In the genomic region with DNA sequence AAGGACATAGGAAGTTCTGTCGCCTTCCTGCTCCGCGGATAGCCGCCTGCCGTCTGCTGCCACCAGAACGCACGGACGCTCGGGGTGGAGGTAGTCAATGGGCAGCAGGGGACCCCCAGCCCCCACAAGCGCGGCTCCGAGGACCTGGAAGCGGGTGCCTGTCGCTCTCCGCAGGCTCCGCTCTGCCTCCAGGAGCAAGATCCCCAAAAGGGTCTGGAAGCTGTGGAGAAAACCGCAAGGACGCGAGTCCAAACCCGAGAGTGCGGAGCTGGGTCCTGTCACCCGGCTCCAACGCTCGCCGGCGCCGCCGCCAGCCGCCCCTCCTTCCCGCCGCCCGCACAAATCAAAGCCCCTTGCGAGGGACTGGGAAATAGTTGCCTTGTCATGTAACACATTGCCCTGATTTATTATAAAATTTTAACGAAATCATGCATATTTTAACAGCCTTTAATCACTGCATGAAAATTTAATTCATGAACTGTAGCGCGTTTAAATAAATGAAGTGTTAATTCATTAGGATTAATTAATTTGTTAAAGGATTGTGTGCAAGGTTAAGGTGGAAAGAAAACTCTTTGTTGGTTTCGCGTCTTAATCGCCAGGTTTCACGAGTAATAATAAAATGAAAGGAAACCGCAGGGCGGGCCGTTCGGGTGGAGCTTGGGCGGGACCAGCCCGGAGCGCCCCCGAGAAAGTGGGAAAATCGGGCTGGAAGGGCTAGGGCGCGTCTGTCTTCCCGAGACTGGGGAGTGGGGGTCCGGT, we compare ENCODE assay signal across 8 cellular contexts. TPM values are rescaled to one million over a fixed set of nuclear protein-coding genes. Genes with fewer than 3 reads are reported as not detected.
DNase-seq lines count a peak whose midpoint lies in the region; ATAC-seq and TF ChIP-seq lines count a peak whose summit lies in the region.

No MANE protein-coding gene starts in this region.

- DNase-seq in D341Med (ENCODE audit: low spot score): peak; percentile 61
- no peak for DNase-seq in RWPE2 (ENCODE audit: low spot score)
- DNase-seq in NK-92 (lab: John Stamatoyannopoulos, UW; ENCODE audit: unreplicated experiment): no peak
- no peak for DNase-seq in AG08395 (ENCODE audit: low spot score)
- no peak for DNase-seq in medulla oblongata (ENCODE audit: extremely low spot score)
- DNase-seq in amygdala (lab: John Stamatoyannopoulos, UW): no peak

- 3 to 5% methylated on average over 21 of the region's 53 CpGs for WGBS in gastroesophageal sphincter (ENCODE audit: low coverage in 1 of 2), 2 donors

- H3K79me2 ChIP-seq in parathyroid adenoma: no peaks in the 10 kb centered on the region

- peaks cover 6% of the 10 kb centered on the region for H3K4me1 ChIP-seq in RWPE2 (ENCODE audit: insufficient read depth, poor library complexity, severe bottlenecking)
- peaks cover 0 to 33% (median 24%) of the 10 kb centered on the region in 3 donors for H3K4me1 ChIP-seq in gastroesophageal sphincter
- H3K4me1 ChIP-seq in parathyroid adenoma: peaks cover 4% of the 10 kb centered on the region

- H3K27me3 ChIP-seq in RWPE2 (ENCODE audit: insufficient read depth, poor library complexity, severe bottlenecking) (peaks cover 80% of the 10 kb centered on the region), gastroesophageal sphincter (peaks cover 79% of the 10 kb centered on the region), parathyroid adenoma (ENCODE audit: control insufficient read depth, insufficient read depth, low read length) (peaks cover 35% of the 10 kb centered on the region)

- H2AFZ ChIP-seq in parathyroid adenoma: peak overlapping the region; percentile 50

- peak overlapping the region; percentile 76 for H3K4me2 ChIP-seq in parathyroid adenoma (ENCODE audit: low read length)

- no peaks in the 10 kb centered on the region for H3K36me3 ChIP-seq in RWPE2 (ENCODE audit: low read depth)
- H3K36me3 ChIP-seq in gastroesophageal sphincter: peaks cover 0 to 4% of the 10 kb centered on the region in 2 donors
- no peaks in the 10 kb centered on the region for H3K36me3 ChIP-seq in parathyroid adenoma (ENCODE audit: control insufficient read depth, insufficient read depth, low read length)

- no peak for ATAC-seq in RWPE2 (ENCODE audit: low read depth)
- no peak for ATAC-seq in gastroesophageal sphincter

- H3K9ac ChIP-seq in parathyroid adenoma: no peak overlapping the region

- no peak for TF ChIP-seq EP300 in gastroesophageal sphincter (IDR thresholded peaks at IDR 0.05)

- H3K27ac ChIP-seq in RWPE2 (ENCODE audit: poor library complexity, severe bottlenecking): no peak overlapping the region
- H3K27ac ChIP-seq in gastroesophageal sphincter: no peak overlapping the region
- H3K27ac ChIP-seq in parathyroid adenoma: no peak overlapping the region

- H3K9me3 ChIP-seq in RWPE2 (ENCODE audit: severe bottlenecking): no peaks in the 10 kb centered on the region
- H3K9me3 ChIP-seq in gastroesophageal sphincter: no peaks in the 10 kb centered on the region
- no peaks in the 10 kb centered on the region for H3K9me3 ChIP-seq in parathyroid adenoma (ENCODE audit: control insufficient read depth, low read length)

- TF ChIP-seq POLR2A in gastroesophageal sphincter (IDR thresholded peaks at IDR 0.05): no peak

- H3K4me3 ChIP-seq in RWPE2 (ENCODE audit: severe bottlenecking) (peak overlapping the region; percentile 20), gastroesophageal sphincter (peak overlapping the region; percentile 11 to 57), parathyroid adenoma (ENCODE audit: low read depth, low read length) (peak overlapping the region; percentile 56)

- no peak for TF ChIP-seq CTCF in RWPE2 (IDR thresholded peaks at IDR 0.05; ENCODE audit: poor library complexity, severe bottlenecking)
- TF ChIP-seq CTCF in gastroesophageal sphincter (IDR thresholded peaks at IDR 0.05): no peak
- no peak for TF ChIP-seq CTCF in parathyroid adenoma (IDR thresholded peaks at IDR 0.05)

RNA-seq across cellular contexts. Expression of a gene that starts 5.5 kb away (rescaled TPM):
- total RNA-seq in gastroesophageal sphincter: under 1 TPM in 1 of 4 donors, not detected in 3; 0.08 TPM

RNA-seq across cellular contexts. Expression of a gene that starts 50.1 kb away (rescaled TPM):
- 10 to 100 TPM in 2 of 4 donors, 1 to 10 TPM in 2; 9.6 to 15.5 (median 10.7) TPM for total RNA-seq in gastroesophageal sphincter
